ENCODE assay signal across 2 cellular contexts in the genomic region with DNA sequence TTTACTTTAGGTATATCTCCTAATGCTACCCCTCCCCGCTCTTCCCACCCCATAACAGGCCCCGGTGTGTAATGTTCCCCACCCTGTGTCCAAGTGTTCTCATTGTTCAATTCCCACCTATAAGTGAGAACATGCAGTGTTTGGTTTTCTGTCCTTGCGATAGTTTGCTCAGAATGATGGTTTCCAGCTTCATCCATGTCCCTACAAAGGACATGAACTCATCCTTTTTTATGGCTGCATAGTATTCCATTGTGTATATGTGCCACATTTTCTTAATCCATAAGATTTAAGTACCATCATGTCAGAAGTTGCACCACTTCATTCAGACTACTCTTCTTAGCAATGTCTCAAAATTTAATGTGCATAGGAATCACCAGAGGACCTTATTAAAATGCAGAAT.
TF ChIP-seq lines count a peak whose summit lies in the region.

No MANE protein-coding gene starts in this region.

TF ChIP-seq in HEK293, 187 proteins besides CTCF, POLR2A, EP300 and RAD21:
- TF ChIP-seq ZNF146 (tag by site-specific recombination; IDR thresholded peaks at IDR 0.05), result peak; percentile 83
TF ChIP-seq in HEK293: peak in this region for 1; not testable (repeated sequence) for 186.

TF ChIP-seq in H1, 55 proteins besides CTCF, POLR2A, EP300 and RAD21:
- TF ChIP-seq KDM1A (IDR thresholded peaks at IDR 0.05; ENCODE audit: borderline replicate concordance, low read length), result peak; percentile 84; the same call in 1 of the 2 replicates
